3 cellular contexts compared by ENCODE assay signal in the genomic region with DNA sequence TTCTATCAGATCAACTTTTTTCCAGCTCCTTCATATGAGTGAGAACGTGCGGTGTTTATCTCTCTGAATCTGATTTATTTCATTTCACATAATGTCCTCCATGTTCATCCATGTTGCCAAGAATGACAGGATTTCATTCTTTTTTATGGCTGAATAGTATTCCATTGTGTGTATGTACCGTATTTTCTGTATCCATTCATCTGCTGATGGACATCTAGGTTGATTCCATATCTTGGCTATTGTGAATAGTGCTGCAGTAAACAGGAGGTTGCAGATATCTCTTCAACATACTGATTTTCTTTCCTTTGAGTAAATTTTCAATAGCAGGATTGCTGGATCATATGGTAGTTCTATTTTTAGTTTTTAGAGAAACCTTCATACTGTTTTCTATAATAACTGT.
"Had no signal": no experiment of that assay in that cellular context is flagged by ENCODE, and none has a peak within 500 bp of the region (broad histone marks: within the 10 kb centered on the region; RNA-seq: fewer than 3 reads in every experiment).

No MANE protein-coding gene starts in this region.

- DNase-seq: GDM1, GF-D8 had no signal

- H3K4me3 ChIP-seq: GM12878 had no signal

- ATAC-seq: GM12878 had no signal
